ENCODE assay signal across 8 cellular contexts in genomic region chr18:9423648-9424047, GRCh38. TPM values are rescaled to one million over a fixed set of nuclear protein-coding genes. Genes with fewer than 3 reads are reported as not detected.
DNase-seq lines count a peak whose midpoint lies in the region; ATAC-seq and TF ChIP-seq lines count a peak whose summit lies in the region.
"Not testable (repeated sequence)": the region's sequence is repeated elsewhere in the genome, so short reads cannot be mapped to it uniquely, and the experiment has no call there.

No MANE protein-coding gene starts in this region.

- CTCF ChIA-PET in PC-3 (lab: Charles Lee); mammary epithelial cell (lab: Charles Lee; ENCODE audit: low non-redundant PET): not testable (repeated sequence)

- not testable (repeated sequence) for H3F3A ChIP-seq in PC-3 (ENCODE audit: low read length, unreplicated experiment)

- dilution Hi-C loops in mammary epithelial cell (cut with HindIII; ENCODE audit: low sequenced_read_pairs) = not testable (repeated sequence)

- H3K27ac ChIP-seq in PC-3 (ENCODE audit: low read length) (peak overlapping the region; percentile 98), mammary epithelial cell (ENCODE audit: insufficient read depth, low read depth, low read length) (peak overlapping the region; percentile 87), esophagus (ENCODE audit: low read depth in 2 of 2, low read length in 1 of 2) (peak overlapping the region; percentile 72 to 79), foreskin keratinocyte (peak overlapping the region; percentile 92), stomach (peak overlapping the region in 4 of 5 donors; percentile 46 to 86 (median 64)), urinary bladder (ENCODE audit: low read depth) (peak overlapping the region; percentile 60)

- POLR2A ChIA-PET in PC-3 (lab: Charles Lee; ENCODE audit: unreplicated experiment) = not testable (repeated sequence)

- 90% methylated on average over 1 of the region's 1 CpG for WGBS in mammary epithelial cell (ENCODE audit: low coverage, missing lambda C conversion rate)
- 87 to 94% methylated on average over 1 of the region's 1 CpG for WGBS in esophagus, 2 donors
- WGBS in stomach, 5 donors = 76 to 93% (median 87%) methylated on average over 1 of the region's 1 CpG
- WGBS in urinary bladder = 98% methylated on average over 1 of the region's 1 CpG

- H3K9ac ChIP-seq in PC-3 (ENCODE audit: low read length) = peak overlapping the region; percentile 74
- not testable (repeated sequence) for H3K9ac ChIP-seq in mammary epithelial cell (ENCODE audit: insufficient read depth, low read length)

- peaks cover 16% of the 10 kb centered on the region for H3K4me1 ChIP-seq in PC-3 (ENCODE audit: insufficient read depth, low read length)
- peaks cover 21% of the 10 kb centered on the region for H3K4me1 ChIP-seq in mammary epithelial cell (ENCODE audit: insufficient read depth, low read length)
- H3K4me1 ChIP-seq in esophagus (ENCODE audit: control insufficient read depth in 2 of 2, insufficient read depth in 2 of 2, low read length in 1 of 2); stomach; urinary bladder (ENCODE audit: insufficient read depth): not testable (repeated sequence)
- peaks cover 12% of the 10 kb centered on the region for H3K4me1 ChIP-seq in foreskin keratinocyte

- not testable (repeated sequence) for H3K4me3 ChIP-seq in PC-3 (ENCODE audit: low read length); mammary epithelial cell (replicated peaks in 1 of 3; ENCODE audit: insufficient read depth in 1 of 3, low read depth in 2 of 3, low read length in 3 of 3); esophagus (ENCODE audit: low read depth in 1 of 2, low read length in 2 of 2); stomach; urinary bladder (ENCODE audit: low read depth, low read length)

- in situ Hi-C loops in mammary epithelial cell (cut with MboI; ENCODE audit: low sequenced_read_pairs in 2 of 2) = not testable (repeated sequence)

- not testable (repeated sequence) for H3K9me3 ChIP-seq in PC-3 (ENCODE audit: low read length); esophagus (ENCODE audit: control insufficient read depth in 2 of 2, insufficient read depth in 1 of 2, low read depth in 1 of 2, low read length in 1 of 2)
- H3K9me3 ChIP-seq in mammary epithelial cell (replicated peaks; ENCODE audit: insufficient read depth, low read length) = peaks cover 14% of the 10 kb centered on the region
- peaks cover 0 to 17% (median 9%) of the 10 kb centered on the region in 4 donors for H3K9me3 ChIP-seq in stomach

- TF ChIP-seq EP300 in stomach (IDR thresholded peaks at IDR 0.05) = not testable (repeated sequence)

- not testable (repeated sequence) for H3K79me2 ChIP-seq in PC-3 (ENCODE audit: low read length); mammary epithelial cell (ENCODE audit: insufficient read depth, low read length)

- not testable (repeated sequence) for BruUV-seq in PC-3 (replicated peaks; lab: Mats Ljungman, UMichigan); mammary epithelial cell (replicated peaks; lab: Mats Ljungman, UMichigan)

- not testable (repeated sequence) for DNase-seq in PC-3, mammary epithelial cell, foreskin keratinocyte, left colon, stomach
- DNase-seq in mucosa of gallbladder (ENCODE audit: low spot score) = peak; percentile 26

- intact Hi-C loops in PC-3 (cut with micrococcal nuclease) = loop anchor here (1.0 to 10.0 kb wide), 3 partner anchors 51 to 91 kb away; partner anchors contain the start of genes RALBP1 and TWSG1
- intact Hi-C loops in mammary epithelial cell (cut with micrococcal nuclease); left colon (cut with DNase I, micrococcal nuclease); stomach (cut with DNase I; ENCODE audit: low total_unique reads): not testable (repeated sequence)

- TF ChIP-seq CTCF in PC-3 (conservative IDR thresholded peaks at IDR 0.05; ENCODE audit: low read depth, low read length); mammary epithelial cell (conservative IDR thresholded peaks at IDR 0.05 in 1 of 2, IDR thresholded peaks at IDR 0.05 in 1 of 2; ENCODE audit: extremely low read depth in 1 of 2, insufficient read depth in 1 of 2, low read depth in 1 of 2, low read length in 2 of 2); foreskin keratinocyte (conservative IDR thresholded peaks at IDR 0.05); stomach (IDR thresholded peaks at IDR 0.05): not testable (repeated sequence)

- H3K4me2 ChIP-seq in PC-3 (ENCODE audit: low read length) (peak overlapping the region; percentile 70), mammary epithelial cell (ENCODE audit: insufficient read depth, low read depth, low read length) (peak overlapping the region; percentile 39)

- H3K36me3 ChIP-seq in PC-3 (ENCODE audit: low read depth, low read length); mammary epithelial cell (ENCODE audit: insufficient read depth, low read length); esophagus (ENCODE audit: control insufficient read depth in 2 of 2, insufficient read depth in 2 of 2, low read length in 1 of 2); stomach; urinary bladder (ENCODE audit: insufficient read depth): not testable (repeated sequence)

- H4K20me1 ChIP-seq in PC-3 (ENCODE audit: low read length); mammary epithelial cell (ENCODE audit: insufficient read depth, low read length): not testable (repeated sequence)

- H2AFZ ChIP-seq in PC-3 (ENCODE audit: low read length) (peak overlapping the region; percentile 39; the same call in 1 of the 2 replicates), mammary epithelial cell (ENCODE audit: low read depth, low read length) (peak overlapping the region; percentile 21)

- ATAC-seq in PC-3, foreskin keratinocyte: not testable (repeated sequence)
- peak; percentile 82 for ATAC-seq in left colon

- not testable (repeated sequence) for H3K9me2 ChIP-seq in PC-3 (replicated peaks; ENCODE audit: low read length)

- TF ChIP-seq POLR2A in stomach (IDR thresholded peaks at IDR 0.05) = not testable (repeated sequence)

- H3K27me3 ChIP-seq in PC-3 (ENCODE audit: low read length); mammary epithelial cell (ENCODE audit: insufficient read depth, low read length); esophagus (ENCODE audit: control insufficient read depth in 1 of 2, insufficient read depth in 2 of 2, low read length in 2 of 2); foreskin keratinocyte; stomach: not testable (repeated sequence)

RNA-seq across cellular contexts. Expression of gene RALBP1, which starts 51.7 kb away (rescaled TPM):
- total RNA-seq in PC-3 (2014; rRNA removed) (89.8 and 94.3 TPM in 2 replicates), mammary epithelial cell (10 to 100 TPM; 59.1 to 72.2 TPM), foreskin keratinocyte (54.2 and 59.3 TPM in 2 replicates), left colon (10 to 100 TPM; 59.4 to 70.4 TPM), mucosa of gallbladder (53.1 TPM), stomach (100 to 1,000 TPM in 1 of 5 donors, 10 to 100 TPM in 4; 15.2 to 182 (median 48.8) TPM), urinary bladder (48.2 TPM)
- polyA plus RNA-seq in mammary epithelial cell (51.2 TPM), esophagus (10 to 100 TPM; 23.7 to 38.6 TPM), foreskin keratinocyte (30.3 and 33.8 TPM in 2 replicates), stomach (10 to 100 TPM; 20.0 to 40.6 (median 28.3) TPM), urinary bladder (46.8 TPM)
- 41.0 TPM for polyA minus RNA-seq in mammary epithelial cell
